ENCODE assay signal across 10 cellular contexts in genomic region chr6:125948455-125948854, GRCh38.
"Had no signal": no experiment of that assay in that cellular context is flagged by ENCODE, and none has a peak within 500 bp of the region (broad histone marks: within the 10 kb centered on the region; RNA-seq: fewer than 3 reads in every experiment).

No MANE protein-coding gene starts in this region.

- H3K9me3 ChIP-seq: body of pancreas, thoracic aorta had no signal

- ATAC-seq: body of pancreas; stimulated activated naive CD8-positive, alpha-beta T cell treated with anti-CD3 and anti-CD28 coated beads, Interleukin-15, amount 100 ng/mL, for 72 hours had no signal

- H3K27ac ChIP-seq: body of pancreas had no signal

- H3K4me3 ChIP-seq: body of pancreas, thoracic aorta had no signal

- DNase-seq: activated CD4-positive, alpha-beta T cell treated with anti-CD3 and anti-CD28 coated beads, Interleukin-2, amount 50 U/mL, for 1 hour; activated naive CD4-positive, alpha-beta T cell treated with anti-CD3 and anti-CD28 coated beads, Interleukin-2, amount 50 U/mL, for 16 hours; activated T-cell treated with anti-CD3 and anti-CD28 coated beads, Interleukin-2, amount 50 U/mL, for 1 hour; amniotic stem cell; body of pancreas; dermis blood vessel endothelial cell; left cardiac atrium; stimulated activated CD4-positive, alpha-beta T cell treated with anti-CD3 and anti-CD28 coated beads, Interleukin-4, amount 100 ng/mL, for 24 hours; stimulated activated naive CD8-positive, alpha-beta T cell treated with anti-CD3 and anti-CD28 coated beads, Interleukin-15, amount 100 ng/mL, for 72 hours had no signal

- H3K36me3 ChIP-seq: thoracic aorta had no signal

- H3K27me3 ChIP-seq: body of pancreas had no signal
